Comparison of ENCODE assay signal across 12 cellular contexts in the genomic region with DNA sequence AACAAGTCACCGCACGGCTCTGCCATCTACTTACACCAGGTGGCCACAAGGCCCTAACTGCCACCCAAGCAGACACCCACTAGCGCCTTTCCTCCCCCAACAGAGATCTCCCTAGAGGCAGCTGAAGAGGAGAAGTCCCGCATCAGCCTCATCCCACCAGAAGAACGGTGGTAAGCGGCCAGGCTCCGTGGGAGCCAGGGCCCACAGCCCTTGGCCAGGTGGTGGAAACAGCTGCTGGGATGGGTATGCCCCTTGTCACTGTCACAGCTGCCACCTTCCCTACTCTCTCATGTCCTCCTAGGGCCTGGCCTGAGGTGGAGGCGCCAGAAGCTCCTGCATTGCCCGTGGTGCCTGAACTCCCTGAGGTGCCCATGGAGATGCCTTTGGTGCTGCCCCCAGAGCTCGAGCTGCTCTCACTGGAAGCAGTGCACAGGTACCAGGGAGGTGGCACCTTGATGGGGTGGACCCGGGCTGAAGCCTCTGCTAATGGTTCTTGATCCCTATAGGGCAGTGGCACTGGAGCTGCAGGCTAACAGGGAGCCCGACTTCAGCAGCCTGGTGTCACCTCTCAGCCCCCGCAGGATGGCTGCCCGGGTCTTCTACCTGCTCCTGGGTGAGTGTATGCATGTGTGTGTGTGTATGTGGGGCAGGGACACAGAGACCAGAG. TPM values are rescaled to one million over a fixed set of nuclear protein-coding genes. Genes with fewer than 3 reads are reported as not detected.
DNase-seq lines count a peak whose midpoint lies in the region; ATAC-seq and TF ChIP-seq lines count a peak whose summit lies in the region.
"Had no signal": no experiment of that assay in that cellular context is flagged by ENCODE, and none has a peak within 500 bp of the region (broad histone marks: within the 10 kb centered on the region; RNA-seq: fewer than 3 reads in every experiment).

No MANE protein-coding gene starts in this region.

- intact Hi-C loops in Right ventricle myocardium superior (cut with DNase I) = no loop called here
- intact Hi-C loops in cardiac septum (cut with DNase I) = no loop called here
- intact Hi-C loops in colonic mucosa (cut with DNase I) = no loop called here
- intact Hi-C loops in naive thymus-derived CD4-positive, alpha-beta T cell (cut with micrococcal nuclease) = no loop called here
- intact Hi-C loops in vagina (cut with DNase I) = no loop called here
- intact Hi-C loops in head of caudate nucleus (cut with DNase I) = no loop called here

- H3K27me3 ChIP-seq in colonic mucosa (no peaks in the 10 kb centered on the region), vagina (no peaks in the 10 kb centered on the region)
- H3K27me3 ChIP-seq in naive thymus-derived CD4-positive, alpha-beta T cell (ENCODE audit: control insufficient read depth in 2 of 2, insufficient read depth in 2 of 2, low read length in 2 of 2) = no peaks in the 10 kb centered on the region

- DNase-seq in Right ventricle myocardium superior (peak; percentile 23), cardiac septum (ENCODE audit: low spot score) (no peak), colonic mucosa (no peak), vagina (ENCODE audit: extremely low spot score in 2 of 2) (no peak), AG08395 (ENCODE audit: low spot score) (no peak), head of caudate nucleus (no peak), DMS153 (lab: John Stamatoyannopoulos, UW) (no peak)
- DNase-seq in naive thymus-derived CD4-positive, alpha-beta T cell = no peak
- DNase-seq: activated CD4-positive, CD25-positive, alpha-beta regulatory T cell; erythroblast had no signal

- no peaks in the 10 kb centered on the region for H3K4me1 ChIP-seq in colonic mucosa
- no peaks in the 10 kb centered on the region for H3K4me1 ChIP-seq in naive thymus-derived CD4-positive, alpha-beta T cell (ENCODE audit: control insufficient read depth in 2 of 2, insufficient read depth in 2 of 2, low read length in 2 of 2)
- H3K4me1 ChIP-seq in vagina = peaks cover 14% of the 10 kb centered on the region

- TF ChIP-seq CTCF in colonic mucosa (IDR thresholded peaks at IDR 0.05) = no peak
- no peak for TF ChIP-seq CTCF in vagina (IDR thresholded peaks at IDR 0.05)

- no peak for TF ChIP-seq POLR2A in vagina (IDR thresholded peaks at IDR 0.05)

- peaks cover 0 to 17% (median 4%) of the 10 kb centered on the region in 7 donors for H3K4me1 Mint-ChIP-seq in naive thymus-derived CD4-positive, alpha-beta T cell

- H3K36me3 ChIP-seq in colonic mucosa (no peaks in the 10 kb centered on the region), vagina (peaks cover 0 to 22% of the 10 kb centered on the region in 2 donors)
- H3K36me3 ChIP-seq in naive thymus-derived CD4-positive, alpha-beta T cell (ENCODE audit: control insufficient read depth in 2 of 3, insufficient read depth in 3 of 3, low read length in 3 of 3) = peaks cover 0 to 83% (median 20%) of the 10 kb centered on the region in 3 experiments

- no peaks in the 10 kb centered on the region for H3K27me3 Mint-ChIP-seq in naive thymus-derived CD4-positive, alpha-beta T cell
- H3K27me3 Mint-ChIP-seq: activated naive CD4-positive, alpha-beta T cell treated with anti-CD3 and anti-CD28 coated beads, Interleukin-2, amount 50 U/mL, for 24 hours had no signal

- H3K9me3 ChIP-seq in colonic mucosa = no peaks in the 10 kb centered on the region
- no peaks in the 10 kb centered on the region for H3K9me3 ChIP-seq in naive thymus-derived CD4-positive, alpha-beta T cell (ENCODE audit: control insufficient read depth in 2 of 3, low read length in 3 of 3)
- no peaks in the 10 kb centered on the region for H3K9me3 ChIP-seq in vagina

- CTCF ChIA-PET in naive thymus-derived CD4-positive, alpha-beta T cell (lab: Charles Lee) = no interaction called here

- peak overlapping the region; percentile 5 for H3K27ac ChIP-seq in colonic mucosa
- H3K27ac ChIP-seq in naive thymus-derived CD4-positive, alpha-beta T cell (ENCODE audit: low read depth, low read length) = no peak overlapping the region
- H3K27ac ChIP-seq in vagina = peak overlapping the region; percentile 86

- H3K9ac ChIP-seq in colonic mucosa (ENCODE audit: low read depth in 2 of 2, low read length in 2 of 2) = no peak overlapping the region

- peak; percentile 4 for ATAC-seq in Right ventricle myocardium superior (ENCODE audit: poor library complexity)
- no peak for ATAC-seq in naive thymus-derived CD4-positive, alpha-beta T cell

- H3K4me3 ChIP-seq in colonic mucosa (no peak overlapping the region), vagina (no peak overlapping the region)
- no peak overlapping the region for H3K4me3 ChIP-seq in naive thymus-derived CD4-positive, alpha-beta T cell (ENCODE audit: low read length)

- H3K36me3 Mint-ChIP-seq in naive thymus-derived CD4-positive, alpha-beta T cell = peaks cover 0 to 34% (median 4%) of the 10 kb centered on the region in 5 donors

- peak overlapping the region in 5 of 9 donors; percentile 32 to 75 (median 59) for H3K27ac Mint-ChIP-seq in naive thymus-derived CD4-positive, alpha-beta T cell

- POLR2A ChIA-PET in naive thymus-derived CD4-positive, alpha-beta T cell (lab: Charles Lee) = interaction anchor here (0.6 to 2.7 kb wide), 4 partner anchors 10 to 63 kb away, joined by 3 to 9 read pairs (median 4); partner anchors contain the start of gene IPO4

- no peak overlapping the region for H3K4me3 Mint-ChIP-seq in naive thymus-derived CD4-positive, alpha-beta T cell
- H3K4me3 Mint-ChIP-seq: activated naive CD4-positive, alpha-beta T cell treated with anti-CD3 and anti-CD28 coated beads, Interleukin-2, amount 50 U/mL, for 24 hours had no signal

- H3K9me3 Mint-ChIP-seq in naive thymus-derived CD4-positive, alpha-beta T cell = peaks cover 0 to 2% (median 0%) of the 10 kb centered on the region in 11 donors
- H3K9me3 Mint-ChIP-seq: activated naive CD4-positive, alpha-beta T cell treated with anti-CD3 and anti-CD28 coated beads, Interleukin-2, amount 50 U/mL, for 24 hours had no signal

RNA-seq across cellular contexts. Expression of gene REC8, which starts 7.5 kb away (rescaled TPM):
- total RNA-seq in Right ventricle myocardium superior (1.7 TPM), cardiac septum (5.7 TPM), colonic mucosa (1 to 10 TPM; 5.1 TPM), vagina (5.9 TPM)
- total RNA-seq in naive thymus-derived CD4-positive, alpha-beta T cell = 10 to 100 TPM; 20.3 to 80.5 (median 68.6) TPM
- 10 to 100 TPM in 1 of 2 donors, 1 to 10 TPM in 1; 4.4 to 10.7 TPM for polyA plus RNA-seq in naive thymus-derived CD4-positive, alpha-beta T cell

RNA-seq across cellular contexts. Expression of gene IPO4, which starts 9.2 kb away (rescaled TPM):
- total RNA-seq in Right ventricle myocardium superior (10.5 TPM), cardiac septum (15.7 TPM), colonic mucosa (10 to 100 TPM; 19.3 to 78.2 TPM), vagina (28.5 TPM)
- total RNA-seq in naive thymus-derived CD4-positive, alpha-beta T cell = 10 to 100 TPM; 21.5 to 45.2 (median 42.2) TPM
- 10 to 100 TPM; 17.5 to 36.2 TPM for polyA plus RNA-seq in naive thymus-derived CD4-positive, alpha-beta T cell

RNA-seq across cellular contexts. Expression of gene TM9SF1, which starts 15.8 kb away (rescaled TPM):
- 19.2 TPM for total RNA-seq in Right ventricle myocardium superior
- 19.1 TPM for total RNA-seq in cardiac septum
- 10 to 100 TPM; 58.8 to 65.6 TPM for total RNA-seq in colonic mucosa
- 10 to 100 TPM; 16.2 to 40.5 (median 19.2) TPM for total RNA-seq in naive thymus-derived CD4-positive, alpha-beta T cell
- 10 to 100 TPM; 32.1 to 34.4 TPM for polyA plus RNA-seq in naive thymus-derived CD4-positive, alpha-beta T cell
- 37.3 TPM for total RNA-seq in vagina

RNA-seq across cellular contexts. Expression of gene IRF9, which starts 18.4 kb away (rescaled TPM):
- total RNA-seq in Right ventricle myocardium superior = 24.0 TPM
- 44.8 TPM for total RNA-seq in cardiac septum
- total RNA-seq in colonic mucosa = 10 to 100 TPM; 54.4 to 57.5 TPM
- 100 to 1,000 TPM; 133 to 337 (median 189) TPM for total RNA-seq in naive thymus-derived CD4-positive, alpha-beta T cell
- 100 to 1,000 TPM in 1 of 2 donors, 10 to 100 TPM in 1; 73.3 to 110 TPM for polyA plus RNA-seq in naive thymus-derived CD4-positive, alpha-beta T cell
- 55.0 TPM for total RNA-seq in vagina

RNA-seq across cellular contexts. Expression of gene TSSK4, which starts 26.1 kb away (rescaled TPM):
- total RNA-seq in Right ventricle myocardium superior (not detected), cardiac septum (not detected), colonic mucosa (under 1 TPM; 0.19 to 0.49 TPM), vagina (0.74 TPM)
- total RNA-seq in naive thymus-derived CD4-positive, alpha-beta T cell = 1 to 10 TPM in 2 of 5 experiments, under 1 TPM in 2, not detected in 1; 0.22 to 1.9 (median 1.1) TPM
- polyA plus RNA-seq in naive thymus-derived CD4-positive, alpha-beta T cell = 1 to 10 TPM; 1.0 to 1.4 TPM
- polyA plus RNA-seq: BJ had no signal
